In genomic region chr10:13791483-13791882, GRCh38 we compare ENCODE assay signal across 19 cellular contexts.
"Had no signal": no experiment of that assay in that cellular context is flagged by ENCODE, and none has a peak within 500 bp of the region (broad histone marks: within the 10 kb centered on the region; RNA-seq: fewer than 3 reads in every experiment).

No MANE protein-coding gene starts in this region.

- FAIRE-seq: colon, kidney had no signal

- H3K4me2 ChIP-seq: neural progenitor cell had no signal

- H3K9ac ChIP-seq: neural progenitor cell had no signal

- DNase-seq: effector CD8-positive, alpha-beta T cell; endodermal cell; foreskin fibroblast; left lung; mesendoderm; naive thymus-derived CD4-positive, alpha-beta T cell; spleen; stimulated activated CD4-positive, alpha-beta T cell treated with anti-CD3 and anti-CD28 coated beads, Interleukin-4, amount 100 ng/mL, for 4 hours; stimulated activated naive CD8-positive, alpha-beta T cell treated with anti-CD3 and anti-CD28 coated beads, Interleukin-15, Interleukin-2, amounts not matched to agents 100 U/mL and 50 U/mL, for 24 hours had no signal

- H3K27ac ChIP-seq: epithelial cell of prostate, gastrocnemius medialis, left lung, neural progenitor cell, prostate gland, right atrium auricular region, skin epidermis, spleen, testis, tibial artery had no signal

- H3K27me3 ChIP-seq: gastrocnemius medialis, neural progenitor cell, right atrium auricular region, spleen, testis, tibial artery had no signal

- H2AFZ ChIP-seq: neural progenitor cell had no signal

- H3K4me3 ChIP-seq: gastrocnemius medialis, left lung, neural progenitor cell, prostate gland, right atrium auricular region, skin epidermis, spleen, testis, tibial artery had no signal

- H3K36me3 ChIP-seq: gastrocnemius medialis, left lung, neural progenitor cell, prostate gland had no signal

- H3K4me1 ChIP-seq: prostate gland had no signal

- H3K9me3 ChIP-seq: gastrocnemius medialis, left lung, prostate gland, right atrium auricular region, spleen, testis, tibial artery had no signal
